Comparison of ENCODE assay signal across 1 cellular context in the genomic region with DNA sequence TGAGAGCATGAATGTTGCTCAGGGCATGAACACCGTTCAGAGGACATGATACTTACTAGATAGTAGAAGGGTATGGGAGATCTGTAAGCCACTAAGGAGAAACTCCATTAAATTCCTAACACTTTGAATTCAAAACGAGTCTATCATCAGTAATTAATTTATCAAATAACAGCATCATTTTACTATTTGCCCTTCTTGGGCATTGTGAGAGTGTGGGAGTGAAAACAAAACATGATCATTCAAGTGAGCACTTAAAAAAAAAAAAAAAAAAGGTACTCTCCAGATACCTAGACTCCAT.
TF ChIP-seq lines count a peak whose summit lies in the region.

No MANE protein-coding gene starts in this region.

TF ChIP-seq in K562, 482 proteins besides CTCF, POLR2A, EP300 and RAD21:
- no peak for TF ChIP-seq ZNF778 (CRISPR knock-in tag; IDR thresholded peaks at IDR 0.05)
- TF ChIP-seq CBX3 (IDR thresholded peaks at IDR 0.05; ENCODE audit: borderline replicate concordance in 1 of 2, low read length in 2 of 2), result 0 out of 3 replicates have a peak, but pooled peaks of 1 of the 2 experiments have one; percentile 2
- TF ChIP-seq, protein P1, sequence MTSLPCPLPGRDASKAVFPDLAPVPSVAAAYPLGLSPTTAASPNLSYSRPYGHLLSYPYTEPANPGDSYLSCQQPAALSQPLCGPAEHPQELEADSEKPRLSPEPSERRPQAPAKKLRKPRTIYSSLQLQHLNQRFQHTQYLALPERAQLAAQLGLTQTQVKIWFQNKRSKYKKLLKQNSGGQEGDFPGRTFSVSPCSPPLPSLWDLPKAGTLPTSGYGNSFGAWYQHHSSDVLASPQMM (CRISPR knock-in tag; IDR thresholded peaks at IDR 0.05), result no peak
- TF ChIP-seq ETS1 (conservative IDR thresholded peaks at IDR 0.05; ENCODE audit: control insufficient read depth, low read depth, low read length), result no peak
- TF ChIP-seq NFYB (IDR thresholded peaks at IDR 0.05; ENCODE audit: extremely low read depth, insufficient read length), result no peak
- 0 out of 2 replicates have a peak, but pooled peaks have one; percentile 4 for TF ChIP-seq MTA3 (IDR thresholded peaks at IDR 0.05; ENCODE audit: borderline replicate concordance)
- TF ChIP-seq ELF4 (CRISPR knock-in tag; IDR thresholded peaks at IDR 0.05), result no peak
- TF ChIP-seq BACH1 (tag; IDR thresholded peaks at IDR 0.05), result peak; percentile 70
- TF ChIP-seq SOX6 (IDR thresholded peaks at IDR 0.05), result no peak
- no peak for TF ChIP-seq ATF6 (CRISPR knock-in tag; IDR thresholded peaks at IDR 0.05)
- TF ChIP-seq, protein P2, sequence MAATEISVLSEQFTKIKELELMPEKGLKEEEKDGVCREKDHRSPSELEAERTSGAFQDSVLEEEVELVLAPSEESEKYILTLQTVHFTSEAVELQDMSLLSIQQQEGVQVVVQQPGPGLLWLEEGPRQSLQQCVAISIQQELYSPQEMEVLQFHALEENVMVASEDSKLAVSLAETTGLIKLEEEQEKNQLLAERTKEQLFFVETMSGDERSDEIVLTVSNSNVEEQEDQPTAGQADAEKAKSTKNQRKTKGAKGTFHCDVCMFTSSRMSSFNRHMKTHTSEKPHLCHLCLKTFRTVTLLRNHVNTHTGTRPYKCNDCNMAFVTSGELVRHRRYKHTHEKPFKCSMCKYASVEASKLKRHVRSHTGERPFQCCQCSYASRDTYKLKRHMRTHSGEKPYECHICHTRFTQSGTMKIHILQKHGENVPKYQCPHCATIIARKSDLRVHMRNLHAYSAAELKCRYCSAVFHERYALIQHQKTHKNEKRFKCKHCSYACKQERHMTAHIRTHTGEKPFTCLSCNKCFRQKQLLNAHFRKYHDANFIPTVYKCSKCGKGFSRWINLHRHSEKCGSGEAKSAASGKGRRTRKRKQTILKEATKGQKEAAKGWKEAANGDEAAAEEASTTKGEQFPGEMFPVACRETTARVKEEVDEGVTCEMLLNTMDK (IDR thresholded peaks at IDR 0.05; ENCODE audit: borderline replicate concordance, insufficient read depth, low read depth, low read length, poor library complexity, severe bottlenecking), result no peak
- 0 out of 2 replicates have a peak, but pooled peaks have one; percentile 0 for TF ChIP-seq KLF16 (IDR thresholded peaks at IDR 0.05)
